8 cellular contexts compared by ENCODE assay signal in the genomic region with DNA sequence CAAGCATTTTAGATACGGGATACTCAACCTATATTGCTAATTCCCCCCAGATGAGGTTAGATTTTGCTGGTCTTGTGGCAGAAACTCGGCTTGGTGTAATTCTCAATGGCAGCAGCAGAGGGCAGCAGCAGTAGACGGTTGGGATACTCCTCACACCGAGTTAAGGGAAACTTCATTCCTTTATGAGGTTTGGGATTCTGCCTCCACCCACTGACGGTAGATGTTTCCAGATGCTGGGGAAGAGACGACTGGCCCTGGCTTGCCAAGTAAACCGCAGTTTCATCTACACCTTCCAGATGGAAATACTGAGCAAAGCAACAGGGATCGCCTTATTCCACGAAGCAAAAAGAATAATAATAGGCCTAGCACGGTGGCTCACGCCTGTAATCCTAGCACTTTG. TPM values are rescaled to one million over a fixed set of nuclear protein-coding genes. Genes with fewer than 3 reads are reported as not detected.
A peak's percentile ranks its signal among the peaks of the same experiment; 100 is the strongest.
DNase-seq lines count a peak whose midpoint lies in the region; ATAC-seq and TF ChIP-seq lines count a peak whose summit lies in the region.

No MANE protein-coding gene starts in this region.

- peak overlapping the region in 4 of 8 donors; percentile 6 to 33 (median 12) for H3K4me3 Mint-ChIP-seq in naive B cell

- in situ Hi-C loops in KBM-7 (cut with MboI; ENCODE audit: low pct_unique_long_range_greater_than_20kb, low sequenced_read_pairs): no loop called here

- H2AFZ ChIP-seq in OCI-LY7 (ENCODE audit: low read length): no peak overlapping the region

- POLR2A ChIA-PET in OCI-LY7 (lab: Charles Lee): interaction anchor here (0.7 kb wide), 1 partner anchor 294 kb away, joined by 4 read pairs; no protein-coding TSS in a partner anchor

- no peaks in the 10 kb centered on the region for H3K36me3 Mint-ChIP-seq in naive B cell

- H3K4me1 ChIP-seq in OCI-LY7 (ENCODE audit: insufficient read depth, low read length, poor library complexity, severe bottlenecking): peaks cover 25% of the 10 kb centered on the region

- H3K4me1 Mint-ChIP-seq in naive B cell: peaks cover 37 to 55% (median 50%) of the 10 kb centered on the region in 3 donors

- no peak overlapping the region for H3K27ac ChIP-seq in OCI-LY7 (ENCODE audit: low read depth, low read length, poor library complexity, severe bottlenecking)

- peak overlapping the region in 3 of 6 donors; percentile 20 to 51 (median 30) for H3K27ac Mint-ChIP-seq in naive B cell

- H3K27me3 Mint-ChIP-seq in naive B cell: no peaks in the 10 kb centered on the region

- H3K9me2 ChIP-seq in OCI-LY7 (ENCODE audit: insufficient read depth, low read length): no peaks in the 10 kb centered on the region

- no peak overlapping the region for H3K4me2 ChIP-seq in OCI-LY7 (ENCODE audit: low read length)

- no peaks in the 10 kb centered on the region for H3K79me2 ChIP-seq in OCI-LY7 (ENCODE audit: insufficient read depth, low read depth, low read length)

- no peaks in the 10 kb centered on the region for H4K20me1 ChIP-seq in OCI-LY7 (ENCODE audit: insufficient read depth, low read length)

- no peaks in the 10 kb centered on the region; the same call in 1 of the 2 replicates for H3K36me3 ChIP-seq in OCI-LY7 (ENCODE audit: insufficient read depth, low read length)

- CTCF ChIA-PET in OCI-LY7 (lab: Charles Lee; ENCODE audit: unreplicated experiment): interaction anchor here (0.8 kb wide), 1 partner anchor 118 kb away, joined by 3 read pairs; no protein-coding TSS in a partner anchor

- no peak overlapping the region for H3K4me3 ChIP-seq in OCI-LY7 (ENCODE audit: low read depth, low read length, poor library complexity, severe bottlenecking)

- no peak for TF ChIP-seq POLR2A in erythroblast (IDR thresholded peaks at IDR 0.05; ENCODE audit: low read length)

- intact Hi-C loops in OCI-LY7 (cut with micrococcal nuclease; ENCODE audit: unreplicated experiment): loop anchor here (1.0 to 5.0 kb wide), 11 partner anchors 42 to 730 kb away; partner anchors contain the start of gene RANBP9

- H3K9me3 Mint-ChIP-seq in naive B cell: peaks cover 0 to 5% (median 0%) of the 10 kb centered on the region in 7 donors

- DNase-seq in DMS 273 (lab: John Stamatoyannopoulos, UW; ENCODE audit: unreplicated experiment): peak; percentile 93
- peak; percentile 88 for DNase-seq in KBM-7
- peak; percentile 74 for DNase-seq in OCI-LY7 (ENCODE audit: low spot score)
- peak; percentile 69 for DNase-seq in activated T-cell treated with anti-CD3 and anti-CD28 coated beads for 24 hours (ENCODE audit: low read depth)
- peak; percentile 75 to 88 for DNase-seq in erythroblast (lab: John Stamatoyannopoulos, UW)
- DNase-seq in naive B cell: peak; percentile 68
- peak; percentile 25 to 65 for DNase-seq in stimulated activated CD8-positive, alpha-beta memory T cell treated with anti-CD3 and anti-CD28 coated beads, Interleukin-7, amount 100 ng/mL, for 4 hours (ENCODE audit: low read depth in 2 of 2)

- ATAC-seq in naive B cell (ENCODE audit: low read depth in 2 of 2): peak; percentile 45 to 67
- no peak for ATAC-seq in HG02852 (IDR thresholded peaks at IDR 0.05; ENCODE audit: unreplicated experiment)

- H3K9me3 ChIP-seq in OCI-LY7 (ENCODE audit: low read length): no peaks in the 10 kb centered on the region

- peak; percentile 96 for TF ChIP-seq CTCF in OCI-LY7 (conservative IDR thresholded peaks at IDR 0.05; ENCODE audit: low read length)

- no TSS peak for BruUV-seq in OCI-LY7 (replicated peaks; lab: Mats Ljungman, UMichigan)

RNA-seq across cellular contexts. Expression of gene TBC1D7, which starts 8.2 kb away (rescaled TPM):
- 52.9 and 69.2 TPM in 2 replicates for total RNA-seq in OCI-LY7 (2014; rRNA removed; shearing (Covaris generic))
- 46.2 and 50.5 TPM in 2 replicates for total RNA-seq in OCI-LY7 (2022)
- polyA plus RNA-seq in naive B cell (ENCODE audit: low read depth in 6 of 6): 10 to 100 TPM; 21.9 to 50.4 (median 26.7) TPM
